In the genomic region with DNA sequence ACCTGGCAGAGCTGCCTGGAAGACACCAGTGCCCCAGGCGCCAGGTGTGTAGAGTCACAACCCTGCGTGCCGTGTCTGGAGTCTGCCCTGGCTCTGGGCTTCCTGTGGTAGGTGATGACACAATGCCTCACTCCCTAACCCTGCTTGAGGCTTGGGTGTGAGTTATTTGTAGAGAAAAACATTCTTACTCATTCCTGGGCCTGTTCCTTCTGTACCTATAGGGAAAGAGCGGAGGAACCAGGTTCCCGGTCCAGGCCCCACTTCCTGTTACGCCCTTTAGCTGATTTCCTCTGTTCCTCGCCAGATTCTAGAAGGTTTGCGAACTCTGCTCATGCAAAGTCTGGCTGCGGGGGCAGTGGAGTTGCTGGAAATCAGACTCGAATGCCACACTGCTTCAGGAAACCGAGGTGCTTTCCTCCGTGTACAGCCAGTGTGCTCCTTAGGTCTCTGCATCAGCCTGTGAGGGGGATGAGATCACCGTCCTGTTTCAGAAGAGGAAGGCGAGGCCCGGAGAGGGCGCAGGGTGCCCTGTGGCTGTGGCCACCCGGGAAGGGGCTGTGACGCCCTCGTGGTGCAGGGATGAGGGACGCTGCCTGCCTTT, we compare ENCODE assay signal across 10 cellular contexts.
DNase-seq lines count a peak whose midpoint lies in the region; ATAC-seq and TF ChIP-seq lines count a peak whose summit lies in the region.
"Had no signal": no experiment of that assay in that cellular context is flagged by ENCODE, and none has a peak within 500 bp of the region (broad histone marks: within the 10 kb centered on the region; RNA-seq: fewer than 3 reads in every experiment).

No MANE protein-coding gene starts in this region.

- TF ChIP-seq POLR2A in GM18505 (IDR thresholded peaks at IDR 0.05; ENCODE audit: borderline replicate concordance, extremely low read depth, insufficient read depth, insufficient read length), result peak; percentile 73

- H3K27me3 Mint-ChIP-seq in T-helper 1 cell treated with Interleukin-12 subunit alpha and Interleukin-12 subunit beta and Interleukin-4 antibody, amounts not matched to agents 30 μg/mL and 1 μg/mL, for 36 hours (ENCODE audit: low read depth), result no peaks in the 10 kb centered on the region
- H3K27me3 Mint-ChIP-seq in activated naive CD8-positive, alpha-beta T cell treated with anti-CD3 and anti-CD28 coated beads for 36 hours, result no peaks in the 10 kb centered on the region
- H3K27me3 Mint-ChIP-seq in Caco-2 (ENCODE audit: insufficient read depth, unreplicated experiment), result no peaks in the 10 kb centered on the region

- POLR2A ChIA-PET in Caco-2 (lab: Charles Lee), result no interaction called here

- H3K9me3 ChIP-seq in Caco-2, result no peaks in the 10 kb centered on the region
- H3K9me3 ChIP-seq: uterus had no signal

- no peak overlapping the region for H3K4me3 ChIP-seq in Caco-2 (ENCODE audit: low read depth, low read length)
- H3K4me3 ChIP-seq: uterus had no signal

- peak overlapping the region; percentile 98 for H3K27ac Mint-ChIP-seq in T-helper 1 cell treated with Interleukin-12 subunit alpha and Interleukin-12 subunit beta and Interleukin-4 antibody, amounts not matched to agents 30 μg/mL and 1 μg/mL, for 36 hours
- peak overlapping the region; percentile 96 for H3K27ac Mint-ChIP-seq in activated naive CD8-positive, alpha-beta T cell treated with anti-CD3 and anti-CD28 coated beads for 36 hours
- H3K27ac Mint-ChIP-seq in Caco-2 (ENCODE audit: unreplicated experiment), result no peak overlapping the region

- BruUV-seq in Caco-2 (replicated peaks; lab: Mats Ljungman, UMichigan), result no TSS peak

- ATAC-seq in GM18505 (IDR thresholded peaks at IDR 0.05; ENCODE audit: unreplicated experiment) (no peak), HG02571 (IDR thresholded peaks at IDR 0.05; ENCODE audit: unreplicated experiment) (no peak)

- no peak for TF ChIP-seq CTCF in Caco-2 (IDR thresholded peaks at IDR 0.05; ENCODE audit: insufficient read depth in 1 of 2, low read depth in 1 of 2, low read length in 1 of 2, severe bottlenecking in 1 of 2, unreplicated experiment in 1 of 2)

- no peaks in the 10 kb centered on the region for H3K36me3 ChIP-seq in Caco-2 (ENCODE audit: control insufficient read depth, insufficient read depth, low read length)
- H3K36me3 ChIP-seq: uterus had no signal

- no peaks in the 10 kb centered on the region for H3K4me1 ChIP-seq in Caco-2
- H3K4me1 ChIP-seq: uterus had no signal

- H3K36me3 Mint-ChIP-seq in T-helper 1 cell treated with Interleukin-12 subunit alpha and Interleukin-12 subunit beta and Interleukin-4 antibody, amounts not matched to agents 30 μg/mL and 1 μg/mL, for 36 hours (ENCODE audit: low read depth), result peaks cover 4% of the 10 kb centered on the region
- H3K36me3 Mint-ChIP-seq in activated naive CD8-positive, alpha-beta T cell treated with anti-CD3 and anti-CD28 coated beads for 36 hours, result peaks cover 5% of the 10 kb centered on the region
- H3K36me3 Mint-ChIP-seq in Caco-2 (ENCODE audit: insufficient read depth, unreplicated experiment), result no peaks in the 10 kb centered on the region

- no peaks in the 10 kb centered on the region for H3K9me3 Mint-ChIP-seq in T-helper 1 cell treated with Interleukin-12 subunit alpha and Interleukin-12 subunit beta and Interleukin-4 antibody, amounts not matched to agents 30 μg/mL and 1 μg/mL, for 36 hours
- H3K9me3 Mint-ChIP-seq in activated naive CD8-positive, alpha-beta T cell treated with anti-CD3 and anti-CD28 coated beads for 36 hours, result no peaks in the 10 kb centered on the region
- no peaks in the 10 kb centered on the region for H3K9me3 Mint-ChIP-seq in Caco-2 (ENCODE audit: unreplicated experiment)

- H3K27me3 ChIP-seq in Caco-2 (replicated peaks; ENCODE audit: control insufficient read depth, insufficient read depth, low read length), result no peaks in the 10 kb centered on the region; the same call in 1 of the 2 replicates
- H3K27me3 ChIP-seq: uterus had no signal

- DNase-seq in activated naive CD8-positive, alpha-beta T cell treated with anti-CD3 and anti-CD28 coated beads for 36 hours, result peak; percentile 74
- DNase-seq in stimulated activated CD4-positive, alpha-beta T cell treated with anti-CD3 and anti-CD28 coated beads, Interleukin-15, amount 100 ng/mL, for 1 hour (ENCODE audit: low read depth in 1 of 2, low spot score in 1 of 2), result peak; percentile 26 to 61
- DNase-seq in hepatic stellate cell (ENCODE audit: low spot score), result no peak
- DNase-seq in Caco-2, result no peak
- DNase-seq in kidney glomerular epithelial cell (lab: John Stamatoyannopoulos, UW), result no peak
- DNase-seq: hypothalamus, uterus had no signal

- H3K4me1 Mint-ChIP-seq in T-helper 1 cell treated with Interleukin-12 subunit alpha and Interleukin-12 subunit beta and Interleukin-4 antibody, amounts not matched to agents 30 μg/mL and 1 μg/mL, for 36 hours (ENCODE audit: low read depth), result peaks cover 67% of the 10 kb centered on the region
- peaks cover 71% of the 10 kb centered on the region for H3K4me1 Mint-ChIP-seq in activated naive CD8-positive, alpha-beta T cell treated with anti-CD3 and anti-CD28 coated beads for 36 hours
- no peaks in the 10 kb centered on the region for H3K4me1 Mint-ChIP-seq in Caco-2 (ENCODE audit: low read depth, unreplicated experiment)

- CTCF ChIA-PET in Caco-2 (lab: Charles Lee), result no interaction called here

- peak overlapping the region; percentile 73 for H3K4me3 Mint-ChIP-seq in T-helper 1 cell treated with Interleukin-12 subunit alpha and Interleukin-12 subunit beta and Interleukin-4 antibody, amounts not matched to agents 30 μg/mL and 1 μg/mL, for 36 hours
- peak overlapping the region; percentile 42 for H3K4me3 Mint-ChIP-seq in activated naive CD8-positive, alpha-beta T cell treated with anti-CD3 and anti-CD28 coated beads for 36 hours
- H3K4me3 Mint-ChIP-seq in Caco-2 (ENCODE audit: unreplicated experiment), result no peak overlapping the region

- intact Hi-C loops in Caco-2 (cut with micrococcal nuclease; ENCODE audit: unreplicated experiment), result no loop called here

Comparison
In these comparisons a context has a peak if more than half of its experiments do, and no peak if none do; other contexts are left out.
1. DNase-seq: peak in activated naive CD8-positive, alpha-beta T cell treated with anti-CD3 and anti-CD28 coated beads for 36 hours (single experiment) and stimulated activated CD4-positive, alpha-beta T cell treated with anti-CD3 and anti-CD28 coated beads, Interleukin-15, amount 100 ng/mL, for 1 hour (2 of 2); none in hepatic stellate cell (single experiment), Caco-2 (0 of 2) and kidney glomerular epithelial cell (single experiment).